8 cellular contexts compared by ENCODE assay signal in genomic region chr17:35242805-35243458, GRCh38. TPM values are rescaled to one million over a fixed set of nuclear protein-coding genes. Genes with fewer than 3 reads are reported as not detected.
DNase-seq lines count a peak whose midpoint lies in the region; ATAC-seq and TF ChIP-seq lines count a peak whose summit lies in the region.

Gene SLFN5 (plus strand): TSS chr17:35243072. CDS start chr17:35258691, 15,619 bp downstream.

- H2AFZ ChIP-seq in neuronal stem cell (ENCODE audit: low read length) = peak within 1 kb of the TSS; percentile 98

- WGBS in gastroesophageal sphincter (ENCODE audit: low coverage in 1 of 2), 2 donors = 0 to 1% methylated on average over 8 to 18 of the region's 39 CpGs
- no CpG with 5 or more reads among the region's 39 CpGs for WGBS in neuronal stem cell (ENCODE audit: extremely low coverage in 2 of 2, insufficient read length in 2 of 2, insufficient replicate concordance in 1 of 2), 2 donors

- H3K36me3 Mint-ChIP-seq in activated naive CD4-positive, alpha-beta T cell treated with anti-CD3 and anti-CD28 coated beads, Interleukin-2, amount 10 ng/mL, durations not matched to agents 7 days and 5 days = peaks cover 71% of the 10 kb centered on the region

- DNase-seq in DMS79 treated with DMSO at 0.1 percent for 48 hours (lab: John Stamatoyannopoulos, UW) = peak; percentile 91
- peak; percentile 11 for DNase-seq in KG1 (lab: John Stamatoyannopoulos, UW)
- peak; percentile 92 for DNase-seq in SK-MEL-5 (ENCODE audit: low read depth, low spot score)
- peak; percentile 96 for DNase-seq in activated naive CD4-positive, alpha-beta T cell treated with anti-CD3 and anti-CD28 coated beads, Interleukin-2, amount 10 ng/mL, durations not matched to agents 7 days and 5 days
- DNase-seq in neuronal stem cell (ENCODE audit: low spot score) = peak; percentile 75

- H2BK12ac ChIP-seq in neuronal stem cell (ENCODE audit: low read length) = no peak within 1 kb of the TSS

- no peak within 1 kb of the TSS for H2BK15ac ChIP-seq in neuronal stem cell (ENCODE audit: low read length)

- peak within 1 kb of the TSS; percentile 69 for H2BK5ac ChIP-seq in neuronal stem cell (ENCODE audit: low read length)

- CTCF ChIA-PET in activated naive CD4-positive, alpha-beta T cell treated with anti-CD3 and anti-CD28 coated beads, Interleukin-2, amount 10 ng/mL, durations not matched to agents 7 days and 5 days (lab: Charles Lee) = interaction anchor here (0.6 to 5.8 kb wide), 5 partner anchors 29 to 295 kb away, joined by 3 to 49 read pairs (median 4); partner anchors contain the start of genes NLE1 and SLFN12L

- H3K4me3 ChIP-seq in gastroesophageal sphincter = peak within 1 kb of the TSS; percentile 52 to 88
- H3K4me3 ChIP-seq in neuronal stem cell (ENCODE audit: low read length in 2 of 2) = peak within 1 kb of the TSS; percentile 72 to 82
- peak within 1 kb of the TSS; percentile 87 to 92 (median 90) for H3K4me3 ChIP-seq in subcutaneous abdominal adipose tissue (ENCODE audit: low read depth in 1 of 5, low read length in 5 of 5)

- in situ Hi-C loops in SK-MEL-5 (cut with HindIII; ENCODE audit: low pct_unique_long_range_greater_than_20kb, low sequenced_read_pairs) = no loop called here

- no peak within 1 kb of the TSS for H4K8ac ChIP-seq in neuronal stem cell (ENCODE audit: low read depth, low read length)

- peaks cover 59% of the 10 kb centered on the region for H3K4me1 Mint-ChIP-seq in activated naive CD4-positive, alpha-beta T cell treated with anti-CD3 and anti-CD28 coated beads, Interleukin-2, amount 10 ng/mL, durations not matched to agents 7 days and 5 days

- H3K4me3 Mint-ChIP-seq in activated naive CD4-positive, alpha-beta T cell treated with anti-CD3 and anti-CD28 coated beads, Interleukin-2, amount 10 ng/mL, durations not matched to agents 7 days and 5 days = peak within 1 kb of the TSS; percentile 91

- peak within 1 kb of the TSS; percentile 67 for H3K9ac ChIP-seq in neuronal stem cell (ENCODE audit: low read depth, low read length, poor library complexity)
- peak within 1 kb of the TSS; percentile 93 to 97 (median 95) for H3K9ac ChIP-seq in subcutaneous abdominal adipose tissue (ENCODE audit: low read length in 5 of 5)

- no peaks in the 10 kb centered on the region for H3K9me3 ChIP-seq in gastroesophageal sphincter
- H3K9me3 ChIP-seq in neuronal stem cell (replicated peaks in 1 of 2; ENCODE audit: control insufficient read depth in 2 of 2, insufficient read depth in 1 of 2, low read depth in 1 of 2, low read length in 2 of 2) = no peaks in the 10 kb centered on the region
- no peaks in the 10 kb centered on the region for H3K9me3 ChIP-seq in subcutaneous abdominal adipose tissue (ENCODE audit: control insufficient read depth in 5 of 5, low read length in 5 of 5)

- H4K91ac ChIP-seq in neuronal stem cell (ENCODE audit: low read depth, low read length, poor library complexity) = no peak within 1 kb of the TSS

- H3K23ac ChIP-seq in neuronal stem cell (ENCODE audit: low read depth, low read length, poor library complexity) = no peak within 1 kb of the TSS

- H3K14ac ChIP-seq in neuronal stem cell (ENCODE audit: low read length) = no peak within 1 kb of the TSS

- no peak within 1 kb of the TSS for H3K4ac ChIP-seq in neuronal stem cell (ENCODE audit: low read length)

- no peak for TF ChIP-seq EP300 in gastroesophageal sphincter (IDR thresholded peaks at IDR 0.05)

- ATAC-seq in GM21723 (IDR thresholded peaks at IDR 0.05; ENCODE audit: unreplicated experiment) (peak; percentile 80), gastroesophageal sphincter (peak; percentile 95)

- peak within 1 kb of the TSS; percentile 74 for H3K18ac ChIP-seq in neuronal stem cell (ENCODE audit: low read length)

- peak within 1 kb of the TSS; percentile 77 for H3K4me2 ChIP-seq in neuronal stem cell (ENCODE audit: insufficient read depth, low read length, poor library complexity, severe bottlenecking)

- no peak within 1 kb of the TSS for H2BK120ac ChIP-seq in neuronal stem cell (ENCODE audit: low read depth, low read length)

- H3K27me3 ChIP-seq in gastroesophageal sphincter (no peaks in the 10 kb centered on the region), neuronal stem cell (ENCODE audit: control insufficient read depth in 3 of 3, insufficient read depth in 3 of 3, low read depth in 1 of 3, low read length in 3 of 3) (no peaks in the 10 kb centered on the region), subcutaneous abdominal adipose tissue (ENCODE audit: control insufficient read depth in 5 of 5, insufficient read depth in 4 of 5, low read length in 5 of 5) (no peaks in the 10 kb centered on the region)

- peak; percentile 90 to 96 for TF ChIP-seq POLR2A in gastroesophageal sphincter (IDR thresholded peaks at IDR 0.05)

- H3K27ac ChIP-seq in gastroesophageal sphincter (peak within 1 kb of the TSS; percentile 75 to 98 (median 95)), neuronal stem cell (replicated peaks; ENCODE audit: low read length) (no peak within 1 kb of the TSS), subcutaneous abdominal adipose tissue (ENCODE audit: low read depth, low read length) (peak within 1 kb of the TSS; percentile 100)

- TF ChIP-seq CTCF in gastroesophageal sphincter (IDR thresholded peaks at IDR 0.05) = no peak

- peak within 1 kb of the TSS; percentile 99 for H3K27ac Mint-ChIP-seq in activated naive CD4-positive, alpha-beta T cell treated with anti-CD3 and anti-CD28 coated beads, Interleukin-2, amount 10 ng/mL, durations not matched to agents 7 days and 5 days

- peaks cover 4% of the 10 kb centered on the region for H3K27me3 Mint-ChIP-seq in activated naive CD4-positive, alpha-beta T cell treated with anti-CD3 and anti-CD28 coated beads, Interleukin-2, amount 10 ng/mL, durations not matched to agents 7 days and 5 days

- H3K79me1 ChIP-seq in neuronal stem cell (ENCODE audit: low read depth, low read length) = no peaks in the 10 kb centered on the region

- H3K36me3 ChIP-seq in gastroesophageal sphincter = peaks cover 0 to 7% of the 10 kb centered on the region in 2 donors
- H3K36me3 ChIP-seq in neuronal stem cell (replicated peaks in 1 of 2; ENCODE audit: control insufficient read depth in 2 of 2, insufficient read depth in 2 of 2, low read length in 2 of 2) = no peaks in the 10 kb centered on the region
- peaks cover 0 to 11% (median 3%) of the 10 kb centered on the region in 5 donors for H3K36me3 ChIP-seq in subcutaneous abdominal adipose tissue (ENCODE audit: control insufficient read depth in 5 of 5, insufficient read depth in 5 of 5, low read length in 5 of 5)

- no peak within 1 kb of the TSS for H2AK5ac ChIP-seq in neuronal stem cell (ENCODE audit: low read depth, low read length)

- H3K9me3 Mint-ChIP-seq in activated naive CD4-positive, alpha-beta T cell treated with anti-CD3 and anti-CD28 coated beads, Interleukin-2, amount 10 ng/mL, durations not matched to agents 7 days and 5 days = no peaks in the 10 kb centered on the region

- H3K4me1 ChIP-seq in gastroesophageal sphincter (peaks cover 3 to 53% (median 16%) of the 10 kb centered on the region in 3 donors), neuronal stem cell (ENCODE audit: control insufficient read depth in 2 of 2, insufficient read depth in 1 of 2, low read depth in 1 of 2, low read length in 2 of 2) (peaks cover 9 to 15% of the 10 kb centered on the region in 2 donors), subcutaneous abdominal adipose tissue (ENCODE audit: control insufficient read depth in 5 of 5, insufficient read depth in 5 of 5, low read length in 5 of 5) (peaks cover 14 to 43% (median 42%) of the 10 kb centered on the region in 5 donors)

RNA-seq across cellular contexts. Expression of gene SLFN5, which starts in this region (rescaled TPM):
- 36.7 and 37.0 TPM in 2 replicates for total RNA-seq in SK-MEL-5 (2014; rRNA removed; shearing (Covaris generic))
- 24.1 and 35.9 TPM in 2 replicates for polyA plus RNA-seq in SK-MEL-5 (2015; cell fraction: cytosol; rRNA removed)
- polyA plus RNA-seq in SK-MEL-5 (2015; cell fraction: nucleus; rRNA removed) = 17.1 and 23.2 TPM in 2 replicates
- total RNA-seq in gastroesophageal sphincter = 10 to 100 TPM; 23.5 to 51.2 (median 31.1) TPM
- polyA plus RNA-seq in neuronal stem cell (2013, experiment 1 of 2) = 2.3 TPM
- polyA plus RNA-seq in neuronal stem cell (2013, experiment 2 of 2) = 2.1 TPM

Comparison
In these comparisons a context has a peak if more than half of its experiments do, and no peak if none do; other contexts are left out.
1. DNase-seq: peak in every context shown above with its lines; median percentile 96 in activated naive CD4-positive, alpha-beta T cell treated with anti-CD3 and anti-CD28 coated beads, Interleukin-2, amount 10 ng/mL, durations not matched to agents 7 days and 5 days; 92 in SK-MEL-5; 91 in DMS79 treated with DMSO at 0.1 percent for 48 hours; 75 in neuronal stem cell; 11 in KG1.